8 cellular contexts compared by ENCODE assay signal in genomic region chr5:63401434-63402046, GRCh38.
DNase-seq lines count a peak whose midpoint lies in the region; ATAC-seq and TF ChIP-seq lines count a peak whose summit lies in the region.

No MANE protein-coding gene starts in this region.

- CTCF ChIA-PET in activated CD8-positive, alpha-beta memory T cell treated with anti-CD3 and anti-CD28 coated beads, Interleukin-2, amount 10 ng/mL, durations not matched to agents 7 days and 5 days (lab: Charles Lee), result no interaction called here

- peak; percentile 90 for TF ChIP-seq CTCF in epithelial cell of esophagus (IDR thresholded peaks at IDR 0.05; ENCODE audit: insufficient read depth, low read depth, low read length, missing control alignments)
- TF ChIP-seq CTCF in nephron progenitor cell (IDR thresholded peaks at IDR 0.05), result peak; percentile 85

- H3K36me3 Mint-ChIP-seq in activated CD8-positive, alpha-beta memory T cell treated with anti-CD3 and anti-CD28 coated beads, Interleukin-2, amount 10 ng/mL, durations not matched to agents 7 days and 5 days, result no peaks in the 10 kb centered on the region
- H3K36me3 Mint-ChIP-seq in nephron progenitor cell (ENCODE audit: low read depth), result no peaks in the 10 kb centered on the region
- H3K36me3 Mint-ChIP-seq in activated T-helper 17 cell treated with anti-CD3 and anti-CD28 coated beads, Interleukin-2, amount 50 U/mL, for 72 hours (ENCODE audit: low read depth), result no peaks in the 10 kb centered on the region

- H3K9me3 Mint-ChIP-seq in activated CD8-positive, alpha-beta memory T cell treated with anti-CD3 and anti-CD28 coated beads, Interleukin-2, amount 10 ng/mL, durations not matched to agents 7 days and 5 days (ENCODE audit: low read depth), result peaks cover 2% of the 10 kb centered on the region
- no peaks in the 10 kb centered on the region for H3K9me3 Mint-ChIP-seq in nephron progenitor cell
- no peaks in the 10 kb centered on the region for H3K9me3 Mint-ChIP-seq in activated T-helper 17 cell treated with anti-CD3 and anti-CD28 coated beads, Interleukin-2, amount 50 U/mL, for 72 hours

- H3K27me3 Mint-ChIP-seq in activated CD8-positive, alpha-beta memory T cell treated with anti-CD3 and anti-CD28 coated beads, Interleukin-2, amount 10 ng/mL, durations not matched to agents 7 days and 5 days, result no peaks in the 10 kb centered on the region
- peaks cover 4% of the 10 kb centered on the region for H3K27me3 Mint-ChIP-seq in nephron progenitor cell (ENCODE audit: low read depth, poor library complexity)
- H3K27me3 Mint-ChIP-seq in activated T-helper 17 cell treated with anti-CD3 and anti-CD28 coated beads, Interleukin-2, amount 50 U/mL, for 72 hours, result no peaks in the 10 kb centered on the region

- H3K27ac Mint-ChIP-seq in activated CD8-positive, alpha-beta memory T cell treated with anti-CD3 and anti-CD28 coated beads, Interleukin-2, amount 10 ng/mL, durations not matched to agents 7 days and 5 days, result no peak overlapping the region
- H3K27ac Mint-ChIP-seq in nephron progenitor cell, result no peak overlapping the region
- no peak overlapping the region for H3K27ac Mint-ChIP-seq in activated T-helper 17 cell treated with anti-CD3 and anti-CD28 coated beads, Interleukin-2, amount 50 U/mL, for 72 hours

- ATAC-seq in activated CD8-positive, alpha-beta memory T cell treated with anti-CD3 and anti-CD28 coated beads, Interleukin-2, amount 10 ng/mL, durations not matched to agents 7 days and 5 days, result no peak
- peak; percentile 90 for ATAC-seq in GM21529 (IDR thresholded peaks at IDR 0.05; ENCODE audit: unreplicated experiment)
- no peak for ATAC-seq in activated T-helper 17 cell treated with anti-CD3 and anti-CD28 coated beads, Interleukin-2, amount 50 U/mL, for 72 hours (replicated peaks)

- no peaks in the 10 kb centered on the region for H3K4me1 Mint-ChIP-seq in activated CD8-positive, alpha-beta memory T cell treated with anti-CD3 and anti-CD28 coated beads, Interleukin-2, amount 10 ng/mL, durations not matched to agents 7 days and 5 days
- H3K4me1 Mint-ChIP-seq in nephron progenitor cell, result no peaks in the 10 kb centered on the region
- no peaks in the 10 kb centered on the region for H3K4me1 Mint-ChIP-seq in activated T-helper 17 cell treated with anti-CD3 and anti-CD28 coated beads, Interleukin-2, amount 50 U/mL, for 72 hours

- H3K4me3 ChIP-seq in Jurkat, Clone E6-1 (ENCODE audit: low read length), result no peak overlapping the region
- H3K4me3 ChIP-seq in epithelial cell of esophagus (ENCODE audit: low read length), result no peak overlapping the region

- H3K4me3 Mint-ChIP-seq in activated CD8-positive, alpha-beta memory T cell treated with anti-CD3 and anti-CD28 coated beads, Interleukin-2, amount 10 ng/mL, durations not matched to agents 7 days and 5 days, result no peak overlapping the region
- no peak overlapping the region for H3K4me3 Mint-ChIP-seq in nephron progenitor cell
- H3K4me3 Mint-ChIP-seq in activated T-helper 17 cell treated with anti-CD3 and anti-CD28 coated beads, Interleukin-2, amount 50 U/mL, for 72 hours, result no peak overlapping the region

- peak; percentile 44 for DNase-seq in activated CD8-positive, alpha-beta memory T cell treated with anti-CD3 and anti-CD28 coated beads, Interleukin-2, amount 10 ng/mL, durations not matched to agents 7 days and 5 days
- no peak for DNase-seq in activated CD8-positive, alpha-beta memory T cell treated with anti-CD3 and anti-CD28 coated beads for 24 hours
- DNase-seq in Jurkat, Clone E6-1 (ENCODE audit: low read depth, low spot score), result peak; percentile 32
- DNase-seq in SK-N-DZ (ENCODE audit: low spot score) (peak; percentile 62), epithelial cell of esophagus (ENCODE audit: low read depth) (peak; percentile 72), nephron progenitor cell (peak; percentile 75)
